ENCODE assay signal across 1 cellular context in genomic region chr11:47152953-47153950, GRCh38.
TF ChIP-seq lines count a peak whose summit lies in the region.

No MANE protein-coding gene starts in this region.

TF ChIP-seq in GM23338, 12 proteins besides CTCF, POLR2A, EP300 and RAD21 (continued from another document):
- TF ChIP-seq ETS1 (IDR thresholded peaks at IDR 0.05) (no peak), POLR2AphosphoS5 (IDR thresholded peaks at IDR 0.05; ENCODE audit: low read depth) (no peak), STAT1 (IDR thresholded peaks at IDR 0.05; ENCODE audit: unreplicated experiment) (no peak), EZH2phosphoT487 (IDR thresholded peaks at IDR 0.05; ENCODE audit: unreplicated experiment) (no peak), ZNF331 (CRISPR knock-in tag; IDR thresholded peaks at IDR 0.05; ENCODE audit: low read depth) (no peak)
